Comparison of ENCODE assay signal across 1 cellular context in the genomic region with DNA sequence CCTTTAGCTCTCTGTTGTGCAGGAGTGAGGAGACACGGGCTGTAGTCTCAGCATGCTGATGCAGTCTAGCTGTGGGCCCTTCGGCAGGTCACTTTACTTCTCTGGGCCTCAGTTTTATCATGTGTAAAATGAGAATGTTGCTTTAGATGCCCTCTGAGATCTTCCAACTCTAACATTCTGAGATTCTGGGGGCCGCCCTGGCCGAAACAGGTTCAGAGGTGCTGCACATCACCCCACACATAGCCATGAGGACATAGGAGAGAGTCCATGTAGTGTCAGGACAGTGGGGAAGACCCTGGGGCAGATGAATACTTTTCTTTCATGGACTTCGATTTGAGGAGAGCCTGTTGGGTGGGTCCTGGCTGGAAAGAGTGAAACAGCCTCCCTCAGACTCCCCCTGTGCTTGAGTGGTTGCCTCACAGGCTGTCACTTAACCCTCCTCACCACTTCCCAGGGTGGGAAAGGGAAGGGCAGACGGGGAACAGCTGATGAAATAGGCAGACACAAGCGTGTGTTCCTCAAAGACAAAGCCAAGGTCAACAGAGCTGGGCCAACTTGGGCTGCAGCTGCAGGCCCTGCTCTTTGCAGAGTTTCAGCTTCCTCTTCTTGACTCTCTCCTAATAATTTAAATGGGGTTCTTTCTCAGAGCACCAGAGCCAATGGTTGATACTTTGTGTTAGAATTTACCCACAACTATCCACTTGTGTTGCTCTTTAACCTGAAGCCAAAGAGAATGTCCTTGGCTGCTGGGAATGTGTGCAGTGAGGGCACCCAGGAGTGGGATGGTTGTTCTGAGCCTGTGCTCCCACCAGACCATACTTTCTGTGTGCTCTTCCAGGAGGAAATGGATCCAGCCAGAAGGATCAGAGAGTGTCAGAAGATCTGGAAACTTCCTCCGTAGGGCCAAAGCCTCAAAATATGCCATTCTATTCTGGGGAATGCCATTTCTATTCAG.
TF ChIP-seq lines count a peak whose summit lies in the region.

No MANE protein-coding gene starts in this region.

TF ChIP-seq in HepG2, 621 proteins besides CTCF, POLR2A, EP300 and RAD21 (continued from another document and continues in another):
- TF ChIP-seq, protein P1, sequence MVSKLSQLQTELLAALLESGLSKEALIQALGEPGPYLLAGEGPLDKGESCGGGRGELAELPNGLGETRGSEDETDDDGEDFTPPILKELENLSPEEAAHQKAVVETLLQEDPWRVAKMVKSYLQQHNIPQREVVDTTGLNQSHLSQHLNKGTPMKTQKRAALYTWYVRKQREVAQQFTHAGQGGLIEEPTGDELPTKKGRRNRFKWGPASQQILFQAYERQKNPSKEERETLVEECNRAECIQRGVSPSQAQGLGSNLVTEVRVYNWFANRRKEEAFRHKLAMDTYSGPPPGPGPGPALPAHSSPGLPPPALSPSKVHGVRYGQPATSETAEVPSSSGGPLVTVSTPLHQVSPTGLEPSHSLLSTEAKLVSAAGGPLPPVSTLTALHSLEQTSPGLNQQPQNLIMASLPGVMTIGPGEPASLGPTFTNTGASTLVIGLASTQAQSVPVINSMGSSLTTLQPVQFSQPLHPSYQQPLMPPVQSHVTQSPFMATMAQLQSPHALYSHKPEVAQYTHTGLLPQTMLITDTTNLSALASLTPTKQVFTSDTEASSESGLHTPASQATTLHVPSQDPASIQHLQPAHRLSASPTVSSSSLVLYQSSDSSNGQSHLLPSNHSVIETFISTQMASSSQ (IDR thresholded peaks at IDR 0.05; ENCODE audit: low read depth): no peak
- TF ChIP-seq, protein P1 (CRISPR knock-in tag; IDR thresholded peaks at IDR 0.05; ENCODE audit: borderline replicate concordance): no peak
- TF ChIP-seq ZNF841 (CRISPR knock-in tag; IDR thresholded peaks at IDR 0.05; ENCODE audit: borderline replicate concordance) (no peak), CBX1 (IDR thresholded peaks at IDR 0.05; ENCODE audit: low read depth) (no peak), SMC3 (IDR thresholded peaks at IDR 0.05; ENCODE audit: low read length) (peak; percentile 9; the same call in 1 of the 2 replicates), MEIS2 (CRISPR knock-in tag; IDR thresholded peaks at IDR 0.05) (no peak), SRF (IDR thresholded peaks at IDR 0.05; ENCODE audit: low read depth, low read length) (no peak), NR3C1 (CRISPR knock-in tag; IDR thresholded peaks at IDR 0.05) (no peak), ZIK1 (CRISPR knock-in tag; IDR thresholded peaks at IDR 0.05; ENCODE audit: borderline replicate concordance, low read depth) (no peak), KAT7 (CRISPR knock-in tag; IDR thresholded peaks at IDR 0.05; ENCODE audit: borderline replicate concordance) (no peak), HNRNPLL (IDR thresholded peaks at IDR 0.05; ENCODE audit: low read depth, low read length, poor library complexity, severe bottlenecking) (no peak), ZKSCAN8 (CRISPR knock-in tag; IDR thresholded peaks at IDR 0.05; ENCODE audit: borderline replicate concordance) (no peak), SRSF9 (IDR thresholded peaks at IDR 0.05; ENCODE audit: borderline replicate concordance, insufficient read depth, low read depth, low read length, poor library complexity, severe bottlenecking) (no peak), HIVEP1 (CRISPR knock-in tag; IDR thresholded peaks at IDR 0.05) (no peak), GATA4 (IDR thresholded peaks at IDR 0.05; ENCODE audit: borderline replicate concordance, low read depth) (no peak), KLF13 (CRISPR knock-in tag; IDR thresholded peaks at IDR 0.05) (no peak), ZNF557 (CRISPR knock-in tag; IDR thresholded peaks at IDR 0.05) (no peak), MXI1 (IDR thresholded peaks at IDR 0.05; ENCODE audit: borderline replicate concordance, low read depth, low read length) (no peak; the same call in 2 of the 3 replicates), NFIB (CRISPR knock-in tag; IDR thresholded peaks at IDR 0.05; ENCODE audit: borderline replicate concordance) (no peak), ZNF766 (CRISPR knock-in tag; IDR thresholded peaks at IDR 0.05; ENCODE audit: borderline replicate concordance) (no peak)
- TF ChIP-seq, protein P2, sequence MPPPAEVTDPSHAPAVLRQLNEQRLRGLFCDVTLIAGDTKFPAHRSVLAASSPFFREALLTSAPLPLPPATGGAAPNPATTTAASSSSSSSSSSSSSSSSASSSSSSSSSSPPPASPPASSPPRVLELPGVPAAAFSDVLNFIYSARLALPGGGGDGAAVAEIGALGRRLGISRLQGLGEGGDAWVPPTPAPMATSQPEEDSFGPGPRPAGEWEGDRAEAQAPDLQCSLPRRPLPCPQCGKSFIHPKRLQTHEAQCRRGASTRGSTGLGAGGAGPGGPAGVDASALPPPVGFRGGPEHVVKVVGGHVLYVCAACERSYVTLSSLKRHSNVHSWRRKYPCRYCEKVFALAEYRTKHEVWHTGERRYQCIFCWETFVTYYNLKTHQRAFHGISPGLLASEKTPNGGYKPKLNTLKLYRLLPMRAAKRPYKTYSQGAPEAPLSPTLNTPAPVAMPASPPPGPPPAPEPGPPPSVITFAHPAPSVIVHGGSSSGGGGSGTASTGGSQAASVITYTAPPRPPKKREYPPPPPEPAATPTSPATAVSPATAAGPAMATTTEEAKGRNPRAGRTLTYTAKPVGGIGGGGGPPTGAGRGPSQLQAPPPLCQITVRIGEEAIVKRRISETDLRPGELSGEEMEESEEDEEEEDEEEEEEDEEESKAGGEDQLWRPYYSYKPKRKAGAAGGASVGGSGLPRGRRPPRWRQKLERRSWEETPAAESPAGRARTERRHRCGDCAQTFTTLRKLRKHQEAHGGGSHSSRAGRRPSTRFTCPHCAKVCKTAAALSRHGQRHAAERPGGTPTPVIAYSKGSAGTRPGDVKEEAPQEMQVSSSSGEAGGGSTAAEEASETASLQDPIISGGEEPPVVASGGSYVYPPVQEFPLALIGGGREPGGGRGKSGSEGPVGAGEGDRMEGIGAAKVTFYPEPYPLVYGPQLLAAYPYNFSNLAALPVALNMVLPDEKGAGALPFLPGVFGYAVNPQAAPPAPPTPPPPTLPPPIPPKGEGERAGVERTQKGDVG (CRISPR knock-in tag; IDR thresholded peaks at IDR 0.05; ENCODE audit: borderline replicate concordance): no peak
- TF ChIP-seq, protein P3, sequence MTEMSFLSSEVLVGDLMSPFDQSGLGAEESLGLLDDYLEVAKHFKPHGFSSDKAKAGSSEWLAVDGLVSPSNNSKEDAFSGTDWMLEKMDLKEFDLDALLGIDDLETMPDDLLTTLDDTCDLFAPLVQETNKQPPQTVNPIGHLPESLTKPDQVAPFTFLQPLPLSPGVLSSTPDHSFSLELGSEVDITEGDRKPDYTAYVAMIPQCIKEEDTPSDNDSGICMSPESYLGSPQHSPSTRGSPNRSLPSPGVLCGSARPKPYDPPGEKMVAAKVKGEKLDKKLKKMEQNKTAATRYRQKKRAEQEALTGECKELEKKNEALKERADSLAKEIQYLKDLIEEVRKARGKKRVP (CRISPR knock-in tag; IDR thresholded peaks at IDR 0.05): peak in 1 of 2 experiments; percentile 97; a peak in 2 of 4 replicates
- TF ChIP-seq, protein P4, sequence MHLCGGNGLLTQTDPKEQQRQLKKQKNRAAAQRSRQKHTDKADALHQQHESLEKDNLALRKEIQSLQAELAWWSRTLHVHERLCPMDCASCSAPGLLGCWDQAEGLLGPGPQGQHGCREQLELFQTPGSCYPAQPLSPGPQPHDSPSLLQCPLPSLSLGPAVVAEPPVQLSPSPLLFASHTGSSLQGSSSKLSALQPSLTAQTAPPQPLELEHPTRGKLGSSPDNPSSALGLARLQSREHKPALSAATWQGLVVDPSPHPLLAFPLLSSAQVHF (CRISPR knock-in tag; IDR thresholded peaks at IDR 0.05): no peak
- TF ChIP-seq, protein P5, sequence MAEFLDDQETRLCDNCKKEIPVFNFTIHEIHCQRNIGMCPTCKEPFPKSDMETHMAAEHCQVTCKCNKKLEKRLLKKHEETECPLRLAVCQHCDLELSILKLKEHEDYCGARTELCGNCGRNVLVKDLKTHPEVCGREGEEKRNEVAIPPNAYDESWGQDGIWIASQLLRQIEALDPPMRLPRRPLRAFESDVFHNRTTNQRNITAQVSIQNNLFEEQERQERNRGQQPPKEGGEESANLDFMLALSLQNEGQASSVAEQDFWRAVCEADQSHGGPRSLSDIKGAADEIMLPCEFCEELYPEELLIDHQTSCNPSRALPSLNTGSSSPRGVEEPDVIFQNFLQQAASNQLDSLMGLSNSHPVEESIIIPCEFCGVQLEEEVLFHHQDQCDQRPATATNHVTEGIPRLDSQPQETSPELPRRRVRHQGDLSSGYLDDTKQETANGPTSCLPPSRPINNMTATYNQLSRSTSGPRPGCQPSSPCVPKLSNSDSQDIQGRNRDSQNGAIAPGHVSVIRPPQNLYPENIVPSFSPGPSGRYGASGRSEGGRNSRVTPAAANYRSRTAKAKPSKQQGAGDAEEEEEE (CRISPR knock-in tag; IDR thresholded peaks at IDR 0.05; ENCODE audit: borderline replicate concordance): no peak
- TF ChIP-seq, protein P6, sequence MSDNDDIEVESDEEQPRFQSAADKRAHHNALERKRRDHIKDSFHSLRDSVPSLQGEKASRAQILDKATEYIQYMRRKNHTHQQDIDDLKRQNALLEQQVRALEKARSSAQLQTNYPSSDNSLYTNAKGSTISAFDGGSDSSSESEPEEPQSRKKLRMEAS (IDR thresholded peaks at IDR 0.05): peak; percentile 54; the same call in 1 of the 2 replicates
- TF ChIP-seq, protein P7, sequence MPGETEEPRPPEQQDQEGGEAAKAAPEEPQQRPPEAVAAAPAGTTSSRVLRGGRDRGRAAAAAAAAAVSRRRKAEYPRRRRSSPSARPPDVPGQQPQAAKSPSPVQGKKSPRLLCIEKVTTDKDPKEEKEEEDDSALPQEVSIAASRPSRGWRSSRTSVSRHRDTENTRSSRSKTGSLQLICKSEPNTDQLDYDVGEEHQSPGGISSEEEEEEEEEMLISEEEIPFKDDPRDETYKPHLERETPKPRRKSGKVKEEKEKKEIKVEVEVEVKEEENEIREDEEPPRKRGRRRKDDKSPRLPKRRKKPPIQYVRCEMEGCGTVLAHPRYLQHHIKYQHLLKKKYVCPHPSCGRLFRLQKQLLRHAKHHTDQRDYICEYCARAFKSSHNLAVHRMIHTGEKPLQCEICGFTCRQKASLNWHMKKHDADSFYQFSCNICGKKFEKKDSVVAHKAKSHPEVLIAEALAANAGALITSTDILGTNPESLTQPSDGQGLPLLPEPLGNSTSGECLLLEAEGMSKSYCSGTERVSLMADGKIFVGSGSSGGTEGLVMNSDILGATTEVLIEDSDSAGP (CRISPR knock-in tag; IDR thresholded peaks at IDR 0.05; ENCODE audit: borderline replicate concordance): no peak
- TF ChIP-seq, protein P8, sequence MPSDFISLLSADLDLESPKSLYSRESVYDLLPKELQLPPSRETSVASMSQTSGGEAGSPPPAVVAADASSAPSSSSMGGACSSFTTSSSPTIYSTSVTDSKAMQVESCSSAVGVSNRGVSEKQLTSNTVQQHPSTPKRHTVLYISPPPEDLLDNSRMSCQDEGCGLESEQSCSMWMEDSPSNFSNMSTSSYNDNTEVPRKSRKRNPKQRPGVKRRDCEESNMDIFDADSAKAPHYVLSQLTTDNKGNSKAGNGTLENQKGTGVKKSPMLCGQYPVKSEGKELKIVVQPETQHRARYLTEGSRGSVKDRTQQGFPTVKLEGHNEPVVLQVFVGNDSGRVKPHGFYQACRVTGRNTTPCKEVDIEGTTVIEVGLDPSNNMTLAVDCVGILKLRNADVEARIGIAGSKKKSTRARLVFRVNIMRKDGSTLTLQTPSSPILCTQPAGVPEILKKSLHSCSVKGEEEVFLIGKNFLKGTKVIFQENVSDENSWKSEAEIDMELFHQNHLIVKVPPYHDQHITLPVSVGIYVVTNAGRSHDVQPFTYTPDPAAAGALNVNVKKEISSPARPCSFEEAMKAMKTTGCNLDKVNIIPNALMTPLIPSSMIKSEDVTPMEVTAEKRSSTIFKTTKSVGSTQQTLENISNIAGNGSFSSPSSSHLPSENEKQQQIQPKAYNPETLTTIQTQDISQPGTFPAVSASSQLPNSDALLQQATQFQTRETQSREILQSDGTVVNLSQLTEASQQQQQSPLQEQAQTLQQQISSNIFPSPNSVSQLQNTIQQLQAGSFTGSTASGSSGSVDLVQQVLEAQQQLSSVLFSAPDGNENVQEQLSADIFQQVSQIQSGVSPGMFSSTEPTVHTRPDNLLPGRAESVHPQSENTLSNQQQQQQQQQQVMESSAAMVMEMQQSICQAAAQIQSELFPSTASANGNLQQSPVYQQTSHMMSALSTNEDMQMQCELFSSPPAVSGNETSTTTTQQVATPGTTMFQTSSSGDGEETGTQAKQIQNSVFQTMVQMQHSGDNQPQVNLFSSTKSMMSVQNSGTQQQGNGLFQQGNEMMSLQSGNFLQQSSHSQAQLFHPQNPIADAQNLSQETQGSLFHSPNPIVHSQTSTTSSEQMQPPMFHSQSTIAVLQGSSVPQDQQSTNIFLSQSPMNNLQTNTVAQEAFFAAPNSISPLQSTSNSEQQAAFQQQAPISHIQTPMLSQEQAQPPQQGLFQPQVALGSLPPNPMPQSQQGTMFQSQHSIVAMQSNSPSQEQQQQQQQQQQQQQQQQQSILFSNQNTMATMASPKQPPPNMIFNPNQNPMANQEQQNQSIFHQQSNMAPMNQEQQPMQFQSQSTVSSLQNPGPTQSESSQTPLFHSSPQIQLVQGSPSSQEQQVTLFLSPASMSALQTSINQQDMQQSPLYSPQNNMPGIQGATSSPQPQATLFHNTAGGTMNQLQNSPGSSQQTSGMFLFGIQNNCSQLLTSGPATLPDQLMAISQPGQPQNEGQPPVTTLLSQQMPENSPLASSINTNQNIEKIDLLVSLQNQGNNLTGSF (CRISPR knock-in tag; IDR thresholded peaks at IDR 0.05): no peak
- TF ChIP-seq, protein P9, sequence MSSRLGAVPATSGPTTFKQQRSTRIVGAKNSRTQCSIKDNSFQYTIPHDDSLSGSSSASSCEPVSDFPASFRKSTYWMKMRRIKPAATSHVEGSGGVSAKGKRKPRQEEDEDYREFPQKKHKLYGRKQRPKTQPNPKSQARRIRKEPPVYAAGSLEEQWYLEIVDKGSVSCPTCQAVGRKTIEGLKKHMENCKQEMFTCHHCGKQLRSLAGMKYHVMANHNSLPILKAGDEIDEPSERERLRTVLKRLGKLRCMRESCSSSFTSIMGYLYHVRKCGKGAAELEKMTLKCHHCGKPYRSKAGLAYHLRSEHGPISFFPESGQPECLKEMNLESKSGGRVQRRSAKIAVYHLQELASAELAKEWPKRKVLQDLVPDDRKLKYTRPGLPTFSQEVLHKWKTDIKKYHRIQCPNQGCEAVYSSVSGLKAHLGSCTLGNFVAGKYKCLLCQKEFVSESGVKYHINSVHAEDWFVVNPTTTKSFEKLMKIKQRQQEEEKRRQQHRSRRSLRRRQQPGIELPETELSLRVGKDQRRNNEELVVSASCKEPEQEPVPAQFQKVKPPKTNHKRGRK (CRISPR knock-in tag; IDR thresholded peaks at IDR 0.05): no peak
- TF ChIP-seq, protein P10, sequence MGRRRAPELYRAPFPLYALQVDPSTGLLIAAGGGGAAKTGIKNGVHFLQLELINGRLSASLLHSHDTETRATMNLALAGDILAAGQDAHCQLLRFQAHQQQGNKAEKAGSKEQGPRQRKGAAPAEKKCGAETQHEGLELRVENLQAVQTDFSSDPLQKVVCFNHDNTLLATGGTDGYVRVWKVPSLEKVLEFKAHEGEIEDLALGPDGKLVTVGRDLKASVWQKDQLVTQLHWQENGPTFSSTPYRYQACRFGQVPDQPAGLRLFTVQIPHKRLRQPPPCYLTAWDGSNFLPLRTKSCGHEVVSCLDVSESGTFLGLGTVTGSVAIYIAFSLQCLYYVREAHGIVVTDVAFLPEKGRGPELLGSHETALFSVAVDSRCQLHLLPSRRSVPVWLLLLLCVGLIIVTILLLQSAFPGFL (CRISPR knock-in tag; IDR thresholded peaks at IDR 0.05): no peak
